Comparison of ENCODE assay signal across 11 cellular contexts in genomic region chr15:88647362-88648105, GRCh38. TPM values are rescaled to one million over a fixed set of nuclear protein-coding genes. Genes with fewer than 3 reads are reported as not detected.
DNase-seq lines count a peak whose midpoint lies in the region; ATAC-seq and TF ChIP-seq lines count a peak whose summit lies in the region.
"Had no signal": no experiment of that assay in that cellular context is flagged by ENCODE, and none has a peak within 500 bp of the region (broad histone marks: within the 10 kb centered on the region; RNA-seq: fewer than 3 reads in every experiment).

No MANE protein-coding gene starts in this region.

- H3K4me3 Mint-ChIP-seq in activated CD8-positive, alpha-beta T cell treated with anti-CD3 and anti-CD28 coated beads, Interleukin-2, amount 10 ng/mL, durations not matched to agents 7 days and 5 days, result no peak overlapping the region

- H3K9me3 Mint-ChIP-seq in activated CD8-positive, alpha-beta T cell treated with anti-CD3 and anti-CD28 coated beads, Interleukin-2, amount 10 ng/mL, durations not matched to agents 7 days and 5 days (ENCODE audit: insufficient read depth), result no peaks in the 10 kb centered on the region

- TF ChIP-seq POLR2A in testis (IDR thresholded peaks at IDR 0.05), result no peak

- no peaks in the 10 kb centered on the region for H3K27me3 ChIP-seq in testis
- H3K27me3 ChIP-seq: ovary had no signal

- DNase-seq in activated CD8-positive, alpha-beta memory T cell treated with anti-CD3 and anti-CD28 coated beads for 24 hours, result peak; percentile 57
- DNase-seq in activated CD8-positive, alpha-beta memory T cell treated with anti-CD3 and anti-CD28 coated beads, Interleukin-2, amount 50 U/mL, for 4 hours, result no peak
- DNase-seq in activated CD8-positive, alpha-beta T cell treated with anti-CD3 and anti-CD28 coated beads, Interleukin-2, amount 10 ng/mL, durations not matched to agents 7 days and 5 days, result peak; percentile 21
- DNase-seq in left lobe of liver (ENCODE audit: low spot score) (peak; percentile 89), testis (peak; percentile 9)
- DNase-seq: GOT3, NCI-H748 treated with DMSO at 0.1 percent for 48 hours had no signal

- no peak overlapping the region for H3K4me3 ChIP-seq in testis
- H3K4me3 ChIP-seq: ovary had no signal

- POLR2A ChIA-PET in activated CD8-positive, alpha-beta T cell treated with anti-CD3 and anti-CD28 coated beads, Interleukin-2, amount 10 ng/mL, durations not matched to agents 7 days and 5 days (lab: Charles Lee), result interaction anchor here (2.5 kb wide), 1 partner anchor 26 kb away, joined by 10 read pairs; the partner anchor contains the start of gene AEN

- no peak overlapping the region for H3K27ac ChIP-seq in testis
- H3K27ac ChIP-seq: ovary had no signal

- H3K4me1 Mint-ChIP-seq in activated CD8-positive, alpha-beta T cell treated with anti-CD3 and anti-CD28 coated beads, Interleukin-2, amount 10 ng/mL, durations not matched to agents 7 days and 5 days (ENCODE audit: low read depth), result peaks cover 81% of the 10 kb centered on the region

- peaks cover 65% of the 10 kb centered on the region for H3K36me3 Mint-ChIP-seq in activated CD8-positive, alpha-beta T cell treated with anti-CD3 and anti-CD28 coated beads, Interleukin-2, amount 10 ng/mL, durations not matched to agents 7 days and 5 days (ENCODE audit: low read depth)

- no peaks in the 10 kb centered on the region for H3K9me3 ChIP-seq in testis
- H3K9me3 ChIP-seq: ovary had no signal

- CTCF ChIA-PET in activated CD8-positive, alpha-beta T cell treated with anti-CD3 and anti-CD28 coated beads, Interleukin-2, amount 10 ng/mL, durations not matched to agents 7 days and 5 days (lab: Charles Lee), result interaction anchor here (1.1 to 4.1 kb wide), 3 partner anchors 9 to 24 kb away, joined by 3 to 27 read pairs (median 6); partner anchors contain the start of gene ISG20

- H3K27me3 Mint-ChIP-seq in activated CD8-positive, alpha-beta T cell treated with anti-CD3 and anti-CD28 coated beads, Interleukin-2, amount 10 ng/mL, durations not matched to agents 7 days and 5 days (ENCODE audit: low read depth), result no peaks in the 10 kb centered on the region

- TF ChIP-seq CTCF in testis (IDR thresholded peaks at IDR 0.05), result no peak

- ATAC-seq in activated CD8-positive, alpha-beta T cell treated with anti-CD3 and anti-CD28 coated beads, Interleukin-2, amount 10 ng/mL, durations not matched to agents 7 days and 5 days, result no peak
- peak; percentile 89 for ATAC-seq in left lobe of liver
- no peak for ATAC-seq in HG02678 (IDR thresholded peaks at IDR 0.05; ENCODE audit: unreplicated experiment)
- ATAC-seq in HG02798 (IDR thresholded peaks at IDR 0.05; ENCODE audit: poor library complexity, unreplicated experiment), result no peak
- ATAC-seq in GM21717 (IDR thresholded peaks at IDR 0.05; ENCODE audit: unreplicated experiment), result no peak

- intact Hi-C loops in testis (cut with DNase I; ENCODE audit: low total_unique reads), result no loop called here

- WGBS in testis, 2 donors, result 79% methylated on average over 11 of the region's 11 CpGs

- no peaks in the 10 kb centered on the region for H3K4me1 ChIP-seq in testis

- H3K27ac Mint-ChIP-seq in activated CD8-positive, alpha-beta T cell treated with anti-CD3 and anti-CD28 coated beads, Interleukin-2, amount 10 ng/mL, durations not matched to agents 7 days and 5 days, result peak overlapping the region; percentile 97

- no peaks in the 10 kb centered on the region for H3K36me3 ChIP-seq in testis (ENCODE audit: low read depth, missing control alignments)
- H3K36me3 ChIP-seq: ovary had no signal

RNA-seq across cellular contexts. Expression of gene ISG20, which starts 8.7 kb away (rescaled TPM):
- total RNA-seq in activated CD8-positive, alpha-beta T cell treated with anti-CD3 and anti-CD28 coated beads, Interleukin-2, amount 10 ng/mL, durations not matched to agents 7 days and 5 days, result 100 to 1,000 TPM; 141 to 151 TPM
- total RNA-seq in left lobe of liver (5.7 TPM), testis (1 to 10 TPM; 6.8 to 8.7 TPM)
- 17.0 TPM for polyA plus RNA-seq in testis (ENCODE audit: insufficient read depth, low read depth, low replicate concordance)

RNA-seq across cellular contexts. Expression of gene AEN, which starts 26.4 kb away (rescaled TPM):
- 10 to 100 TPM; 52.6 to 53.2 TPM for total RNA-seq in activated CD8-positive, alpha-beta T cell treated with anti-CD3 and anti-CD28 coated beads, Interleukin-2, amount 10 ng/mL, durations not matched to agents 7 days and 5 days
- 7.1 TPM for total RNA-seq in left lobe of liver
- total RNA-seq in testis, result 10 to 100 TPM; 31.0 to 32.9 TPM
- 22.5 TPM for polyA plus RNA-seq in testis (ENCODE audit: insufficient read depth, low read depth, low replicate concordance)

Comparison
In these comparisons a context has a peak if more than half of its experiments do, and no peak if none do; other contexts are left out.
1. RNA of gene ISG20, which starts 8.7 kb away (total RNA-seq): 141 to 151 TPM in activated CD8-positive, alpha-beta T cell treated with anti-CD3 and anti-CD28 coated beads, Interleukin-2, amount 10 ng/mL, durations not matched to agents 7 days and 5 days; 6.8 to 8.7 TPM in testis and 5.7 TPM in left lobe of liver (single experiment); every median in the first group is over 10 times any median in the second.